In the genomic region with DNA sequence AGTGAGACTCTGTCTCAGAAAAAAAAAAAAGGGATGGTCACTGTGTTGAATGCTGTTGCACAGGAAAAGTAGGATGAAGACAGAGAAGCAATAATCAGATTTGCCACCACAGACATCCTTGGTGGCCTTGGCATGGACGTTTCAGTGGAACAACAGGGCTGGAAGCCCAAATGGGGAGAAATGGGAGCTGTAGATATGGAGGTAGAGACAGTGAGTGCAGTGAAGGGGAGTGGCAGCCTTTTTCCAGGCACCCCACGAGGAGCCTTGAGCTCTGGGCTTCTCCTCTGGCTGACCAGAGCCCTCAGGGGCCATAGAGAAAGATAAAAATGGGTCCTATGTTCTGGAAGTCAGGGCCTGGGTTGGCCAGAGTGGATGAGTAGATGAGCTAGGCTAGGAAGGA, we compare ENCODE assay signal across 17 cellular contexts. TPM values are rescaled to one million over a fixed set of nuclear protein-coding genes. Genes with fewer than 3 reads are reported as not detected.
DNase-seq lines count a peak whose midpoint lies in the region; ATAC-seq and TF ChIP-seq lines count a peak whose summit lies in the region.
"Had no signal": no experiment of that assay in that cellular context is flagged by ENCODE, and none has a peak within 500 bp of the region (broad histone marks: within the 10 kb centered on the region; RNA-seq: fewer than 3 reads in every experiment).

No MANE protein-coding gene starts in this region.

- TF ChIP-seq CTCF in WTC11 (IDR thresholded peaks at IDR 0.05) = no peak
- TF ChIP-seq CTCF in upper lobe of right lung (IDR thresholded peaks at IDR 0.05) = no peak

- H3K9me3 Mint-ChIP-seq in activated T-cell treated with anti-CD3 and anti-CD28 coated beads, Interleukin-2, amount 50 U/mL, for 24 hours = no peaks in the 10 kb centered on the region
- no peaks in the 10 kb centered on the region for H3K9me3 Mint-ChIP-seq in WTC11
- H3K9me3 Mint-ChIP-seq: CD8-positive, alpha-beta T cell had no signal

- peaks cover 22% of the 10 kb centered on the region for H3K4me1 Mint-ChIP-seq in activated T-cell treated with anti-CD3 and anti-CD28 coated beads, Interleukin-2, amount 50 U/mL, for 24 hours (ENCODE audit: low read depth)
- H3K4me1 Mint-ChIP-seq in WTC11 = peaks cover 10% of the 10 kb centered on the region

- peaks cover 5% of the 10 kb centered on the region for H3K4me1 ChIP-seq in upper lobe of right lung
- H3K4me1 ChIP-seq: HAP-1 had no signal

- no peak overlapping the region for H3K27ac Mint-ChIP-seq in activated T-cell treated with anti-CD3 and anti-CD28 coated beads, Interleukin-2, amount 50 U/mL, for 24 hours
- no peak overlapping the region for H3K27ac Mint-ChIP-seq in WTC11
- H3K27ac Mint-ChIP-seq: CD8-positive, alpha-beta T cell had no signal

- no peaks in the 10 kb centered on the region for H3K27me3 ChIP-seq in upper lobe of right lung
- H3K27me3 ChIP-seq: BLaER1 treated with 17β-estradiol and CSF1 and Interleukin-3, amounts not matched to agents 10 nM and 100 nM had no signal

- CTCF ChIA-PET in WTC11 (lab: Charles Lee) = interaction anchor here (0.7 to 2.6 kb wide), 6 partner anchors 10 to 223 kb away, joined by 3 to 16 read pairs (median 4); a partner anchor contains a TSS

- no peaks in the 10 kb centered on the region for H3K27me3 Mint-ChIP-seq in activated T-cell treated with anti-CD3 and anti-CD28 coated beads, Interleukin-2, amount 50 U/mL, for 24 hours
- H3K27me3 Mint-ChIP-seq in WTC11 (ENCODE audit: low read depth) = 0 out of 2 replicates have a peak, but pooled peaks cover 2% of the 10 kb centered on the region

- H3K36me3 ChIP-seq in upper lobe of right lung = no peaks in the 10 kb centered on the region
- H3K36me3 ChIP-seq: BLaER1 treated with 17β-estradiol and CSF1 and Interleukin-3, amounts not matched to agents 10 nM and 100 nM; HAP-1 had no signal

- peak; percentile 24 for DNase-seq in activated T-cell treated with anti-CD3 and anti-CD28 coated beads, Interleukin-2, amount 50 U/mL, for 24 hours
- DNase-seq in activated T-cell treated with anti-CD3 and anti-CD28 coated beads, Interleukin-2, amount 50 U/mL, for 1 hour = no peak
- DNase-seq in WTC11 (ENCODE audit: low spot score) (peak; percentile 3), left lobe of liver (ENCODE audit: low spot score) (peak; percentile 19), upper lobe of right lung (peak; percentile 17), AG08396 (ENCODE audit: low spot score) (no peak), NCI-H1417 treated with DMSO at 0.1 percent for 48 hours (lab: John Stamatoyannopoulos, UW) (no peak)
- DNase-seq: Calu3, DMS53, EL, NCI-H1092 treated with DMSO at 0.1 percent for 48 hours, NCI-H2081 treated with DMSO at 0.1 percent for 48 hours had no signal

- no peak overlapping the region for H3K4me3 Mint-ChIP-seq in activated T-cell treated with anti-CD3 and anti-CD28 coated beads, Interleukin-2, amount 50 U/mL, for 24 hours
- H3K4me3 Mint-ChIP-seq in WTC11 = no peak overlapping the region
- H3K4me3 Mint-ChIP-seq: CD8-positive, alpha-beta T cell had no signal

- H3K9me3 ChIP-seq in upper lobe of right lung = no peaks in the 10 kb centered on the region
- H3K9me3 ChIP-seq: BLaER1 treated with 17β-estradiol and CSF1 and Interleukin-3, amounts not matched to agents 10 nM and 100 nM; HAP-1 had no signal

- intact Hi-C loops in upper lobe of right lung (cut with DNase I) = no loop called here

- H3K27ac ChIP-seq in upper lobe of right lung = no peak overlapping the region
- H3K27ac ChIP-seq: BLaER1 treated with 17β-estradiol and CSF1 and Interleukin-3, amounts not matched to agents 10 nM and 100 nM had no signal

- ATAC-seq in WTC11 (no peak), left lobe of liver (no peak), upper lobe of right lung (no peak)
- ATAC-seq: CD8-positive, alpha-beta T cell; GM12878; Right ventricle myocardium inferior had no signal

- POLR2A ChIA-PET in WTC11 (lab: Charles Lee) = interaction anchor here (0.7 kb wide), 1 partner anchor 301 kb away, joined by 3 read pairs; no protein-coding TSS in a partner anchor

- H3K36me3 Mint-ChIP-seq in activated T-cell treated with anti-CD3 and anti-CD28 coated beads, Interleukin-2, amount 50 U/mL, for 24 hours (ENCODE audit: low read depth) = no peaks in the 10 kb centered on the region
- H3K36me3 Mint-ChIP-seq in WTC11 = no peaks in the 10 kb centered on the region
- H3K36me3 Mint-ChIP-seq: CD8-positive, alpha-beta T cell had no signal

- no peak overlapping the region for H3K4me3 ChIP-seq in upper lobe of right lung
- H3K4me3 ChIP-seq: BLaER1 treated with 17β-estradiol and CSF1 and Interleukin-3, amounts not matched to agents 10 nM and 100 nM; GM12878; HAP-1 had no signal

TF ChIP-seq in WTC11, 78 proteins besides CTCF, POLR2A, EP300 and RAD21 (continues in another document):
- TF ChIP-seq, protein P1, sequence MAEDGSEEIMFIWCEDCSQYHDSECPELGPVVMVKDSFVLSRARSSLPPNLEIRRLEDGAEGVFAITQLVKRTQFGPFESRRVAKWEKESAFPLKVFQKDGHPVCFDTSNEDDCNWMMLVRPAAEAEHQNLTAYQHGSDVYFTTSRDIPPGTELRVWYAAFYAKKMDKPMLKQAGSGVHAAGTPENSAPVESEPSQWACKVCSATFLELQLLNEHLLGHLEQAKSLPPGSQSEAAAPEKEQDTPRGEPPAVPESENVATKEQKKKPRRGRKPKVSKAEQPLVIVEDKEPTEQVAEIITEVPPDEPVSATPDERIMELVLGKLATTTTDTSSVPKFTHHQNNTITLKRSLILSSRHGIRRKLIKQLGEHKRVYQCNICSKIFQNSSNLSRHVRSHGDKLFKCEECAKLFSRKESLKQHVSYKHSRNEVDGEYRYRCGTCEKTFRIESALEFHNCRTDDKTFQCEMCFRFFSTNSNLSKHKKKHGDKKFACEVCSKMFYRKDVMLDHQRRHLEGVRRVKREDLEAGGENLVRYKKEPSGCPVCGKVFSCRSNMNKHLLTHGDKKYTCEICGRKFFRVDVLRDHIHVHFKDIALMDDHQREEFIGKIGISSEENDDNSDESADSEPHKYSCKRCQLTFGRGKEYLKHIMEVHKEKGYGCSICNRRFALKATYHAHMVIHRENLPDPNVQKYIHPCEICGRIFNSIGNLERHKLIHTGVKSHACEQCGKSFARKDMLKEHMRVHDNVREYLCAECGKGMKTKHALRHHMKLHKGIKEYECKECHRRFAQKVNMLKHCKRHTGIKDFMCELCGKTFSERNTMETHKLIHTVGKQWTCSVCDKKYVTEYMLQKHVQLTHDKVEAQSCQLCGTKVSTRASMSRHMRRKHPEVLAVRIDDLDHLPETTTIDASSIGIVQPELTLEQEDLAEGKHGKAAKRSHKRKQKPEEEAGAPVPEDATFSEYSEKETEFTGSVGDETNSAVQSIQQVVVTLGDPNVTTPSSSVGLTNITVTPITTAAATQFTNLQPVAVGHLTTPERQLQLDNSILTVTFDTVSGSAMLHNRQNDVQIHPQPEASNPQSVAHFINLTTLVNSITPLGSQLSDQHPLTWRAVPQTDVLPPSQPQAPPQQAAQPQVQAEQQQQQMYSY (CRISPR knock-in tag; IDR thresholded peaks at IDR 0.05) = no peak
- TF ChIP-seq, protein P2, sequence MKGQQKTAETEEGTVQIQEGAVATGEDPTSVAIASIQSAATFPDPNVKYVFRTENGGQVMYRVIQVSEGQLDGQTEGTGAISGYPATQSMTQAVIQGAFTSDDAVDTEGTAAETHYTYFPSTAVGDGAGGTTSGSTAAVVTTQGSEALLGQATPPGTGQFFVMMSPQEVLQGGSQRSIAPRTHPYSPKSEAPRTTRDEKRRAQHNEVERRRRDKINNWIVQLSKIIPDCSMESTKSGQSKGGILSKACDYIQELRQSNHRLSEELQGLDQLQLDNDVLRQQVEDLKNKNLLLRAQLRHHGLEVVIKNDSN (CRISPR knock-in tag; IDR thresholded peaks at IDR 0.05) = no peak
- TF ChIP-seq, protein P3, sequence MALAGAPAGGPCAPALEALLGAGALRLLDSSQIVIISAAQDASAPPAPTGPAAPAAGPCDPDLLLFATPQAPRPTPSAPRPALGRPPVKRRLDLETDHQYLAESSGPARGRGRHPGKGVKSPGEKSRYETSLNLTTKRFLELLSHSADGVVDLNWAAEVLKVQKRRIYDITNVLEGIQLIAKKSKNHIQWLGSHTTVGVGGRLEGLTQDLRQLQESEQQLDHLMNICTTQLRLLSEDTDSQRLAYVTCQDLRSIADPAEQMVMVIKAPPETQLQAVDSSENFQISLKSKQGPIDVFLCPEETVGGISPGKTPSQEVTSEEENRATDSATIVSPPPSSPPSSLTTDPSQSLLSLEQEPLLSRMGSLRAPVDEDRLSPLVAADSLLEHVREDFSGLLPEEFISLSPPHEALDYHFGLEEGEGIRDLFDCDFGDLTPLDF (CRISPR knock-in tag; IDR thresholded peaks at IDR 0.05) = no peak
- TF ChIP-seq, protein P4, sequence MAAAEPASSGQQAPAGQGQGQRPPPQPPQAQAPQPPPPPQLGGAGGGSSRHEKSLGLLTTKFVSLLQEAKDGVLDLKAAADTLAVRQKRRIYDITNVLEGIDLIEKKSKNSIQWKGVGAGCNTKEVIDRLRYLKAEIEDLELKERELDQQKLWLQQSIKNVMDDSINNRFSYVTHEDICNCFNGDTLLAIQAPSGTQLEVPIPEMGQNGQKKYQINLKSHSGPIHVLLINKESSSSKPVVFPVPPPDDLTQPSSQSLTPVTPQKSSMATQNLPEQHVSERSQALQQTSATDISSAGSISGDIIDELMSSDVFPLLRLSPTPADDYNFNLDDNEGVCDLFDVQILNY (CRISPR knock-in tag; IDR thresholded peaks at IDR 0.05) = no peak
- TF ChIP-seq TCF7 (CRISPR knock-in tag; IDR thresholded peaks at IDR 0.05; ENCODE audit: low read depth) (no peak), RELA (CRISPR knock-in tag; IDR thresholded peaks at IDR 0.05; ENCODE audit: borderline replicate concordance) (no peak)
- TF ChIP-seq, protein P5, sequence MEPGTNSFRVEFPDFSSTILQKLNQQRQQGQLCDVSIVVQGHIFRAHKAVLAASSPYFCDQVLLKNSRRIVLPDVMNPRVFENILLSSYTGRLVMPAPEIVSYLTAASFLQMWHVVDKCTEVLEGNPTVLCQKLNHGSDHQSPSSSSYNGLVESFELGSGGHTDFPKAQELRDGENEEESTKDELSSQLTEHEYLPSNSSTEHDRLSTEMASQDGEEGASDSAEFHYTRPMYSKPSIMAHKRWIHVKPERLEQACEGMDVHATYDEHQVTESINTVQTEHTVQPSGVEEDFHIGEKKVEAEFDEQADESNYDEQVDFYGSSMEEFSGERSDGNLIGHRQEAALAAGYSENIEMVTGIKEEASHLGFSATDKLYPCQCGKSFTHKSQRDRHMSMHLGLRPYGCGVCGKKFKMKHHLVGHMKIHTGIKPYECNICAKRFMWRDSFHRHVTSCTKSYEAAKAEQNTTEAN (CRISPR knock-in tag; IDR thresholded peaks at IDR 0.05) = no peak

RNA-seq across cellular contexts. Expression of a gene that starts 12.3 kb away (rescaled TPM):
- total RNA-seq in WTC11 (2021) (5.2 to 5.6 TPM (median 5.5 TPM) in 3 replicates), left lobe of liver (not detected), upper lobe of right lung (2.7 TPM)

RNA-seq across cellular contexts. Expression of a gene that starts 45.5 kb away (rescaled TPM):
- 52.7 to 60.2 TPM (median 54.4 TPM) in 3 replicates for total RNA-seq in WTC11 (2021)
- 16.1 TPM for total RNA-seq in left lobe of liver
- total RNA-seq in upper lobe of right lung = 60.8 TPM

RNA-seq across cellular contexts. Expression of a gene that starts 50.8 kb away (rescaled TPM):
- 1.8 to 2.4 TPM (median 1.9 TPM) in 3 replicates for total RNA-seq in WTC11 (2021)
- total RNA-seq in left lobe of liver = 8.5 TPM
- 71.6 TPM for total RNA-seq in upper lobe of right lung

Comparison
In these comparisons a context has a peak if more than half of its experiments do, and no peak if none do; other contexts are left out.
1. DNase-seq: peak in activated T-cell treated with anti-CD3 and anti-CD28 coated beads, Interleukin-2, amount 50 U/mL, for 24 hours (single experiment), WTC11 (single experiment), left lobe of liver (single experiment) and upper lobe of right lung (single experiment); none in activated T-cell treated with anti-CD3 and anti-CD28 coated beads, Interleukin-2, amount 50 U/mL, for 1 hour (single experiment), AG08396 (single experiment) and NCI-H1417 treated with DMSO at 0.1 percent for 48 hours (single experiment).